8 cellular contexts compared by ENCODE assay signal in genomic region chr2:174013310-174013751, GRCh38. TPM values are rescaled to one million over a fixed set of nuclear protein-coding genes. Genes with fewer than 3 reads are reported as not detected.
DNase-seq lines count a peak whose midpoint lies in the region; TF ChIP-seq lines count a peak whose summit lies in the region.

No MANE protein-coding gene starts in this region.

- H3K9me3 Mint-ChIP-seq in neural crest cell, result no peaks in the 10 kb centered on the region

- peak; percentile 52 for DNase-seq in AG08396 (ENCODE audit: low spot score)
- peak in 1 of 3 donors; percentile 51 for DNase-seq in Peyer's patch
- DNase-seq in fibroblast of villous mesenchyme (ENCODE audit: low read depth), result peak; percentile 65
- no peak for DNase-seq in neural crest cell (ENCODE audit: low read depth, low spot score)
- no peak for DNase-seq in MG63
- no peak for DNase-seq in BE2C
- DNase-seq in NCI-H128 (lab: John Stamatoyannopoulos, UW; ENCODE audit: unreplicated experiment), result no peak
- no peak for DNase-seq in NCI-H1694 (lab: John Stamatoyannopoulos, UW)

- H3K27me3 ChIP-seq in Peyer's patch, result no peaks in the 10 kb centered on the region
- H3K27me3 ChIP-seq in MG63, result no peaks in the 10 kb centered on the region
- H3K27me3 ChIP-seq in BE2C, result no peaks in the 10 kb centered on the region

- H3K4me1 ChIP-seq in Peyer's patch (peaks cover 0 to 4% (median 0%) of the 10 kb centered on the region in 4 donors), BE2C (peaks cover 11% of the 10 kb centered on the region)

- H3K36me3 Mint-ChIP-seq in neural crest cell (ENCODE audit: low read depth), result no peaks in the 10 kb centered on the region

- TF ChIP-seq CTCF in Peyer's patch (IDR thresholded peaks at IDR 0.05) (no peak), fibroblast of villous mesenchyme (IDR thresholded peaks at IDR 0.05; ENCODE audit: insufficient read depth, low read depth, low read length) (no peak), neural crest cell (conservative IDR thresholded peaks at IDR 0.05) (no peak), BE2C (IDR thresholded peaks at IDR 0.05; ENCODE audit: low read depth, low read length) (no peak)

- TF ChIP-seq POLR2A in Peyer's patch (IDR thresholded peaks at IDR 0.05), result no peak

- H3K36me3 ChIP-seq in Peyer's patch, result no peaks in the 10 kb centered on the region
- no peaks in the 10 kb centered on the region for H3K36me3 ChIP-seq in MG63
- no peaks in the 10 kb centered on the region for H3K36me3 ChIP-seq in BE2C

- peaks cover 3% of the 10 kb centered on the region for H3K27me3 Mint-ChIP-seq in neural crest cell (ENCODE audit: low read depth)

- H3K4me1 Mint-ChIP-seq in neural crest cell, result peaks cover 16% of the 10 kb centered on the region

- peak overlapping the region; percentile 66 to 89 (median 80) for H3K27ac ChIP-seq in Peyer's patch

- H3K4me3 ChIP-seq in Peyer's patch, result peak overlapping the region; percentile 41 to 60 (median 51)
- H3K4me3 ChIP-seq in fibroblast of villous mesenchyme (ENCODE audit: low read depth, low read length), result peak overlapping the region; percentile 55
- H3K4me3 ChIP-seq in MG63, result no peak overlapping the region
- no peak overlapping the region for H3K4me3 ChIP-seq in BE2C (ENCODE audit: low read depth, low read length)

- H3K9me3 ChIP-seq in Peyer's patch (no peaks in the 10 kb centered on the region), MG63 (no peaks in the 10 kb centered on the region), BE2C (no peaks in the 10 kb centered on the region)

- H3K27ac Mint-ChIP-seq in neural crest cell (ENCODE audit: unreplicated experiment), result peak overlapping the region; percentile 58

- H3K4me3 Mint-ChIP-seq in neural crest cell, result peak overlapping the region; percentile 33

RNA-seq across cellular contexts. Expression of gene SP3, which starts 48.2 kb away (rescaled TPM):
- total RNA-seq in Peyer's patch (100 to 1,000 TPM in 1 of 4 donors, 10 to 100 TPM in 3; 57.1 to 106 (median 86.3) TPM), fibroblast of villous mesenchyme (87.0 and 129 TPM in 2 replicates), neural crest cell (99.5 and 105 TPM in 2 replicates)
- total RNA-seq in MG63 (2014; rRNA removed; shearing (Covaris generic); ENCODE audit: low replicate concordance), result 64.7 and 68.4 TPM in 2 replicates
- 19.1 TPM for polyA plus RNA-seq in BE2C (2012; ENCODE audit: insufficient read depth, insufficient read length, low read depth)

Comparison
In these comparisons a context has a peak if more than half of its experiments do, and no peak if none do; other contexts are left out.
1. DNase-seq: peak in AG08396 (single experiment) and fibroblast of villous mesenchyme (single experiment); none in neural crest cell (single experiment), MG63 (single experiment), BE2C (single experiment), NCI-H128 (single experiment) and NCI-H1694 (single experiment).
2. H3K4me3 ChIP-seq: peak in Peyer's patch (4 of 4) and fibroblast of villous mesenchyme (single experiment); none in MG63 (single experiment) and BE2C (single experiment).